8 cellular contexts compared by ENCODE assay signal in genomic region chr16:68244903-68245853, GRCh38. TPM values are rescaled to one million over a fixed set of nuclear protein-coding genes. Genes with fewer than 3 reads are reported as not detected.
DNase-seq lines count a peak whose midpoint lies in the region; ATAC-seq, FAIRE-seq and TF ChIP-seq lines count a peak whose summit lies in the region.

Gene PLA2G15, plus strand, starts transcription at chr16:68245373. Its CDS starts 54 bp downstream, at chr16:68245427.

- no peaks in the 10 kb centered on the region for H3K27me3 ChIP-seq in bronchial epithelial cell (ENCODE audit: control insufficient read depth, insufficient read depth, low read length)

- peak; percentile 97 for DNase-seq in 8988T
- peak; percentile 94 for DNase-seq in GM18507 (ENCODE audit: extremely low spot score, insufficient read length, low read depth)
- DNase-seq in NCI-H2171 (lab: John Stamatoyannopoulos, UW), result peak; percentile 89
- peak; percentile 74 for DNase-seq in bronchial epithelial cell (ENCODE audit: low read depth)
- DNase-seq in inferior parietal cortex (ENCODE audit: extremely low spot score), result peak; percentile 84
- peak; percentile 80 for DNase-seq in smooth muscle cell of the brain vasculature (ENCODE audit: low read depth, low spot score)

- FAIRE-seq in GM18507 (lab: Jason Lieb, UNC), result peak; percentile 92
- FAIRE-seq in bronchial epithelial cell (lab: Jason Lieb, UNC), result no peak

- no peak for TF ChIP-seq CTCF in WI38 (IDR thresholded peaks at IDR 0.05; ENCODE audit: low read depth, low read length)
- no peak for TF ChIP-seq CTCF in bronchial epithelial cell (IDR thresholded peaks at IDR 0.05; ENCODE audit: insufficient read depth, low read length, severe bottlenecking)

- peak within 1 kb of the TSS; percentile 95 for H3K4me3 ChIP-seq in WI38 (ENCODE audit: low read depth, low read length)
- peak within 1 kb of the TSS; percentile 78 for H3K4me3 ChIP-seq in bronchial epithelial cell (ENCODE audit: low read depth, low read length)

- peak; percentile 74 for ATAC-seq in HG02973 (IDR thresholded peaks at IDR 0.05; ENCODE audit: unreplicated experiment)

- peaks cover 5% of the 10 kb centered on the region for H3K36me3 ChIP-seq in bronchial epithelial cell (ENCODE audit: control insufficient read depth, insufficient read depth, low read length)

RNA-seq across cellular contexts. Expression of gene PLA2G15, which starts in this region (rescaled TPM):
- 8.2 and 9.2 TPM in 2 replicates for total RNA-seq in bronchial epithelial cell

Comparison
In these comparisons a context has a peak if more than half of its experiments do, and no peak if none do; other contexts are left out.
1. Peak in every context shown above with its lines: DNase-seq, ATAC-seq and H3K4me3 ChIP-seq.